ENCODE assay signal across 8 cellular contexts in genomic region chr6:42783177-42783875, GRCh38. TPM values are rescaled to one million over a fixed set of nuclear protein-coding genes. Genes with fewer than 3 reads are reported as not detected.
DNase-seq lines count a peak whose midpoint lies in the region; ATAC-seq and TF ChIP-seq lines count a peak whose summit lies in the region.

No MANE protein-coding gene starts in this region.

- H3K27me3 Mint-ChIP-seq in endothelial cell (ENCODE audit: unreplicated experiment): peaks cover 20% of the 10 kb centered on the region
- no peaks in the 10 kb centered on the region for H3K27me3 Mint-ChIP-seq in mesothelial cell of epicardium (ENCODE audit: low read depth)

- ATAC-seq in HG03064 (IDR thresholded peaks at IDR 0.05; ENCODE audit: low read depth, unreplicated experiment) (peak; percentile 47), HG02870 (IDR thresholded peaks at IDR 0.05; ENCODE audit: unreplicated experiment) (no peak)

- TF ChIP-seq CTCF in GM12864 (IDR thresholded peaks at IDR 0.05; ENCODE audit: low read depth, low read length, missing control alignments) (no peak), endothelial cell (IDR thresholded peaks at IDR 0.05; ENCODE audit: unreplicated experiment) (no peak), mesothelial cell of epicardium (IDR thresholded peaks at IDR 0.05; ENCODE audit: unreplicated experiment) (no peak)

- H3K36me3 Mint-ChIP-seq in endothelial cell (ENCODE audit: low read depth, unreplicated experiment) (peaks cover 12% of the 10 kb centered on the region), mesothelial cell of epicardium (peaks cover under 1% of the 10 kb centered on the region)

- H3K27ac Mint-ChIP-seq in endothelial cell (ENCODE audit: unreplicated experiment) (peak overlapping the region; percentile 99), mesothelial cell of epicardium (no peak overlapping the region)

- H3K4me1 Mint-ChIP-seq in endothelial cell (ENCODE audit: unreplicated experiment): peaks cover 20% of the 10 kb centered on the region
- peaks cover 31% of the 10 kb centered on the region for H3K4me1 Mint-ChIP-seq in mesothelial cell of epicardium

- H3K4me3 Mint-ChIP-seq in endothelial cell (ENCODE audit: unreplicated experiment) (peak overlapping the region; percentile 96), mesothelial cell of epicardium (no peak overlapping the region)

- DNase-seq in GM12864 (ENCODE audit: low read depth) (no peak), NCI-H774 (lab: John Stamatoyannopoulos, UW) (peak; percentile 55), endothelial cell (ENCODE audit: low spot score) (peak; percentile 59), mesothelial cell of epicardium (ENCODE audit: low spot score in 2 of 2, unreplicated experiment in 2 of 2) (peak; percentile 53 to 79)
- DNase-seq in activated CD8-positive, alpha-beta memory T cell treated with anti-CD3 and anti-CD28 coated beads for 48 hours (ENCODE audit: low read depth in 2 of 3, low spot score in 2 of 3): peak; percentile 48 to 66 (median 62)
- peak; percentile 37 to 61 for DNase-seq in stimulated activated CD8-positive, alpha-beta memory T cell treated with anti-CD3 and anti-CD28 coated beads, Interleukin-15, amount 100 ng/mL, for 4 hours (ENCODE audit: low read depth in 2 of 2)

- H3K9me3 Mint-ChIP-seq in endothelial cell (ENCODE audit: unreplicated experiment): no peaks in the 10 kb centered on the region
- H3K9me3 Mint-ChIP-seq in mesothelial cell of epicardium: no peaks in the 10 kb centered on the region

- H3K4me3 ChIP-seq in GM12864 (ENCODE audit: low read depth, low read length): peak overlapping the region; percentile 92

RNA-seq across cellular contexts. Expression of gene BICRAL, which starts 1.5 kb away (rescaled TPM):
- total RNA-seq in endothelial cell (ENCODE audit: unreplicated experiment) (9.2 TPM), mesothelial cell of epicardium (12.5 to 13.2 TPM (median 12.7 TPM) in 3 replicates)

RNA-seq across cellular contexts. Expression of gene TBCC, which starts 37.4 kb away (rescaled TPM):
- total RNA-seq in endothelial cell (ENCODE audit: unreplicated experiment): 23.4 TPM
- total RNA-seq in mesothelial cell of epicardium: 19.5 to 21.2 TPM (median 20.3 TPM) in 3 replicates
